ENCODE assay signal across 9 cellular contexts in genomic region chr22:46115755-46116490, GRCh38. TPM values are rescaled to one million over a fixed set of nuclear protein-coding genes. Genes with fewer than 3 reads are reported as not detected.
DNase-seq lines count a peak whose midpoint lies in the region; ATAC-seq and TF ChIP-seq lines count a peak whose summit lies in the region.
"Had no signal": no experiment of that assay in that cellular context is flagged by ENCODE, and none has a peak within 500 bp of the region (broad histone marks: within the 10 kb centered on the region; RNA-seq: fewer than 3 reads in every experiment).

No MANE protein-coding gene starts in this region.

- H3K27ac ChIP-seq in ACC112 (ENCODE audit: low read depth, low read length): peak overlapping the region; percentile 23; the same call in 1 of the 2 replicates
- H3K27ac ChIP-seq in RWPE1: peak overlapping the region; percentile 99
- no peak overlapping the region for H3K27ac ChIP-seq in foreskin keratinocyte
- H3K27ac ChIP-seq in prostate gland: peak overlapping the region; percentile 78 to 89
- H3K27ac ChIP-seq: cardiac muscle cell had no signal

- CTCF ChIA-PET in RWPE1 (lab: Yijun Ruan, JAX): interaction anchor here (1.1 to 2.1 kb wide), 3 partner anchors 109 to 191 kb away, joined by 3 to 21 read pairs (median 4); no protein-coding TSS in a partner anchor

- DNase-seq in RWPE1 (ENCODE audit: low spot score) (no peak), foreskin keratinocyte (no peak), prostate gland (ENCODE audit: low spot score) (no peak), NCI-H1436 treated with DMSO at 0.1 percent for 48 hours (lab: John Stamatoyannopoulos, UW) (no peak), GDM1 (lab: John Stamatoyannopoulos, UW) (no peak), 8988T (no peak)

- H3K9me3 ChIP-seq in prostate gland: no peaks in the 10 kb centered on the region

- no peak overlapping the region for H2AFZ ChIP-seq in ACC112 (ENCODE audit: low read length, unreplicated experiment)

- POLR2A ChIA-PET in RWPE1 (lab: Yijun Ruan, JAX; ENCODE audit: low non-redundant PET): no interaction called here

- no peak for TF ChIP-seq POLR2A in prostate gland (IDR thresholded peaks at IDR 0.05)

- TF ChIP-seq CTCF in RWPE1 (conservative IDR thresholded peaks at IDR 0.05; ENCODE audit: low read depth) (no peak), foreskin keratinocyte (conservative IDR thresholded peaks at IDR 0.05) (no peak), prostate gland (IDR thresholded peaks at IDR 0.05) (no peak)

- no peak overlapping the region for H3K4me3 ChIP-seq in ACC112 (ENCODE audit: low read depth, low read length)
- no peak overlapping the region for H3K4me3 ChIP-seq in prostate gland
- H3K4me3 ChIP-seq: cardiac muscle cell had no signal

- WGBS in prostate gland: 44% methylated on average over 23 of the region's 23 CpGs

- H3K36me3 ChIP-seq in ACC112 (ENCODE audit: insufficient read depth, low read length) (no peaks in the 10 kb centered on the region), prostate gland (peaks cover 3 to 11% of the 10 kb centered on the region in 2 donors)
- H3K36me3 ChIP-seq: cardiac muscle cell had no signal

- intact Hi-C loops in prostate gland (cut with DNase I): loop anchor here (1.0 to 2.0 kb wide), 2 partner anchors 110 to 119 kb away; no protein-coding TSS in a partner anchor

- H3K4me1 ChIP-seq in ACC112 (ENCODE audit: control insufficient read depth, insufficient read depth, low read length, unreplicated experiment) (no peaks in the 10 kb centered on the region), foreskin keratinocyte (no peaks in the 10 kb centered on the region), prostate gland (replicated peaks) (peaks cover 11% of the 10 kb centered on the region)

- H3K79me2 ChIP-seq in ACC112 (ENCODE audit: control insufficient read depth, insufficient read depth, low read length, unreplicated experiment): no peaks in the 10 kb centered on the region

- H3K27me3 ChIP-seq in ACC112 (ENCODE audit: insufficient read depth, low read length) (no peaks in the 10 kb centered on the region), foreskin keratinocyte (no peaks in the 10 kb centered on the region), prostate gland (replicated peaks; ENCODE audit: insufficient read depth) (no peaks in the 10 kb centered on the region)
- H3K27me3 ChIP-seq: cardiac muscle cell had no signal

- ATAC-seq in foreskin keratinocyte (peak; percentile 2), HG03520 (IDR thresholded peaks at IDR 0.05; ENCODE audit: unreplicated experiment) (no peak)

RNA-seq across cellular contexts. Expression of gene PPARA, which starts 34.4 kb away (rescaled TPM):
- total RNA-seq in foreskin keratinocyte (9.1 and 10.0 TPM in 2 replicates), prostate gland (10 to 100 TPM; 21.2 to 27.3 TPM)
- polyA plus RNA-seq in foreskin keratinocyte: 2.1 and 3.2 TPM in 2 replicates
